8 cellular contexts compared by ENCODE assay signal in the genomic region with DNA sequence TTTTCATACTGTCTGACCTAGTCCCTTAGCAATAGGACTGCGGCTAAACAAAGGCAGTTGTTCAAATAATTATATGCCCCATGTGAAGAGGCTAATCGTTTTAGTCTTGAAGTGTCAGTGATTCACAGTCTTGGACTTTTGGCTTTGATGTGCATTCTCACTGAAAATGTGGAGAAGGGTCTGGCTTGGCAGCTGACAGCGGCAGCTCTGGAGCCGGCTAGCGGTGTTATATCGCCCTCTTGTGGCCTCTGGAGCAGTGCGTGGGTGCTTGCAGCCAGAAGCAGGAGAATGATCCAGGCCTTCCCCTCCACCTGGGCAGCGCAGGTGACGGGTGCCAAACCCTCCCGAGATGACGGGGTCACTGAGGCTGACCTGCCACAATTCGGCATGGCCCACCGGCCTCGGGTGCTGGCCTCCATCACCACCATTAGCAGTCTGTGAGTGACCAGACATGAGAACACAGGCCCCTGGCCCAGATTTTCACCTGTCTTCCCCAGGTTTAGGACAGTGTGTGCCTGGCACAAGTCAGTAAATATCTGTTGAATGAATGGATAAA.
A peak's percentile ranks its signal among the peaks of the same experiment; 100 is the strongest.
DNase-seq lines count a peak whose midpoint lies in the region; ATAC-seq and TF ChIP-seq lines count a peak whose summit lies in the region.

No MANE protein-coding gene starts in this region.

- peaks cover 12% of the 10 kb centered on the region for H3K27me3 Mint-ChIP-seq in GM23338 (ENCODE audit: insufficient read depth, low read depth, poor library complexity)

- 0 out of 2 replicates have a peak, but pooled peaks cover 7% of the 10 kb centered on the region for H3F3A ChIP-seq in GM23338 (replicated peaks; ENCODE audit: low read depth)

- H2AFZ ChIP-seq in GM23338, result no peak overlapping the region

- ATAC-seq in GM23338, result peak; percentile 91
- no peak for ATAC-seq in GM18873 (IDR thresholded peaks at IDR 0.05; ENCODE audit: low FRiP score, unreplicated experiment)

- no peaks in the 10 kb centered on the region for H3K36me3 ChIP-seq in GM23338 (ENCODE audit: insufficient read depth)

- H3K36me3 Mint-ChIP-seq in GM23338 (ENCODE audit: low read depth), result no peaks in the 10 kb centered on the region

- TF ChIP-seq CTCF in AG09319 (IDR thresholded peaks at IDR 0.05; ENCODE audit: low read depth, low read length), result peak; percentile 96
- peak; percentile 95 to 97 for TF ChIP-seq CTCF in GM23338 (conservative IDR thresholded peaks at IDR 0.05; ENCODE audit: low read depth in 2 of 2)

- no peaks in the 10 kb centered on the region for H3K9me2 ChIP-seq in GM23338 (ENCODE audit: insufficient read depth)

- H3K4me2 ChIP-seq in GM23338, result no peak overlapping the region

- DNase-seq in AG09319 (ENCODE audit: extremely low read depth, low read depth), result peak; percentile 51
- peak; percentile 87 for DNase-seq in GM23338 (ENCODE audit: low spot score)
- DNase-seq in NCI-H345 treated with DMSO at 0.1 percent for 48 hours (lab: John Stamatoyannopoulos, UW; ENCODE audit: unreplicated experiment), result peak; percentile 34
- peak; percentile 73 to 75 for DNase-seq in activated CD4-positive, alpha-beta T cell treated with anti-CD3 and anti-CD28 coated beads, Interleukin-2, amount 50 U/mL, for 4 hours
- DNase-seq in ecto neural progenitor cell (ENCODE audit: low spot score), result peak; percentile 84
- peak; percentile 83 to 84 for DNase-seq in lung microvascular endothelial cell (ENCODE audit: low read depth in 2 of 2)
- DNase-seq in stimulated activated CD4-positive, alpha-beta T cell treated with anti-CD3 and anti-CD28 coated beads, TNF-alpha, amount 100 ng/mL, for 4 hours (ENCODE audit: low read depth in 3 of 3), result peak; percentile 57 to 63 (median 59)

- H3K4me1 ChIP-seq in GM23338 (ENCODE audit: insufficient read depth), result no peaks in the 10 kb centered on the region

- no peaks in the 10 kb centered on the region for H3K9me3 Mint-ChIP-seq in GM23338

- no peaks in the 10 kb centered on the region for H3K4me1 Mint-ChIP-seq in GM23338

- no peak overlapping the region for H3K27ac Mint-ChIP-seq in GM23338

- H3K4me3 ChIP-seq in GM23338, result no peak overlapping the region

- H3K79me2 ChIP-seq in GM23338 (replicated peaks; ENCODE audit: insufficient read depth), result no peaks in the 10 kb centered on the region

- no peaks in the 10 kb centered on the region for H4K20me1 ChIP-seq in GM23338 (replicated peaks; ENCODE audit: insufficient read depth)

- no peaks in the 10 kb centered on the region for H3K27me3 ChIP-seq in GM23338 (ENCODE audit: insufficient read depth)

- H3K27ac ChIP-seq in GM23338 (ENCODE audit: low read depth), result no peak overlapping the region

- no peak overlapping the region for H3K4me3 Mint-ChIP-seq in GM23338

TF ChIP-seq in GM23338, 12 proteins besides CTCF, POLR2A, EP300 and RAD21 (continues in another document):
- TF ChIP-seq ZNF114 (CRISPR knock-in tag; IDR thresholded peaks at IDR 0.05) (no peak), EZH2 (IDR thresholded peaks at IDR 0.05; ENCODE audit: low read depth, unreplicated experiment) (no peak), ZNF331 (CRISPR knock-in tag; IDR thresholded peaks at IDR 0.05; ENCODE audit: low read depth) (no peak), CREB1 (CRISPR knock-in tag; IDR thresholded peaks at IDR 0.05; ENCODE audit: low read depth) (no peak), NANOG (IDR thresholded peaks at IDR 0.05; ENCODE audit: borderline replicate concordance) (no peak), EZH2phosphoT487 (IDR thresholded peaks at IDR 0.05; ENCODE audit: unreplicated experiment) (no peak), STAT1 (IDR thresholded peaks at IDR 0.05; ENCODE audit: unreplicated experiment) (no peak)
- TF ChIP-seq, protein P1, sequence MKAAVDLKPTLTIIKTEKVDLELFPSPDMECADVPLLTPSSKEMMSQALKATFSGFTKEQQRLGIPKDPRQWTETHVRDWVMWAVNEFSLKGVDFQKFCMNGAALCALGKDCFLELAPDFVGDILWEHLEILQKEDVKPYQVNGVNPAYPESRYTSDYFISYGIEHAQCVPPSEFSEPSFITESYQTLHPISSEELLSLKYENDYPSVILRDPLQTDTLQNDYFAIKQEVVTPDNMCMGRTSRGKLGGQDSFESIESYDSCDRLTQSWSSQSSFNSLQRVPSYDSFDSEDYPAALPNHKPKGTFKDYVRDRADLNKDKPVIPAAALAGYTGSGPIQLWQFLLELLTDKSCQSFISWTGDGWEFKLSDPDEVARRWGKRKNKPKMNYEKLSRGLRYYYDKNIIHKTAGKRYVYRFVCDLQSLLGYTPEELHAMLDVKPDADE (IDR thresholded peaks at IDR 0.05), result no peak
- TF ChIP-seq, protein P2, sequence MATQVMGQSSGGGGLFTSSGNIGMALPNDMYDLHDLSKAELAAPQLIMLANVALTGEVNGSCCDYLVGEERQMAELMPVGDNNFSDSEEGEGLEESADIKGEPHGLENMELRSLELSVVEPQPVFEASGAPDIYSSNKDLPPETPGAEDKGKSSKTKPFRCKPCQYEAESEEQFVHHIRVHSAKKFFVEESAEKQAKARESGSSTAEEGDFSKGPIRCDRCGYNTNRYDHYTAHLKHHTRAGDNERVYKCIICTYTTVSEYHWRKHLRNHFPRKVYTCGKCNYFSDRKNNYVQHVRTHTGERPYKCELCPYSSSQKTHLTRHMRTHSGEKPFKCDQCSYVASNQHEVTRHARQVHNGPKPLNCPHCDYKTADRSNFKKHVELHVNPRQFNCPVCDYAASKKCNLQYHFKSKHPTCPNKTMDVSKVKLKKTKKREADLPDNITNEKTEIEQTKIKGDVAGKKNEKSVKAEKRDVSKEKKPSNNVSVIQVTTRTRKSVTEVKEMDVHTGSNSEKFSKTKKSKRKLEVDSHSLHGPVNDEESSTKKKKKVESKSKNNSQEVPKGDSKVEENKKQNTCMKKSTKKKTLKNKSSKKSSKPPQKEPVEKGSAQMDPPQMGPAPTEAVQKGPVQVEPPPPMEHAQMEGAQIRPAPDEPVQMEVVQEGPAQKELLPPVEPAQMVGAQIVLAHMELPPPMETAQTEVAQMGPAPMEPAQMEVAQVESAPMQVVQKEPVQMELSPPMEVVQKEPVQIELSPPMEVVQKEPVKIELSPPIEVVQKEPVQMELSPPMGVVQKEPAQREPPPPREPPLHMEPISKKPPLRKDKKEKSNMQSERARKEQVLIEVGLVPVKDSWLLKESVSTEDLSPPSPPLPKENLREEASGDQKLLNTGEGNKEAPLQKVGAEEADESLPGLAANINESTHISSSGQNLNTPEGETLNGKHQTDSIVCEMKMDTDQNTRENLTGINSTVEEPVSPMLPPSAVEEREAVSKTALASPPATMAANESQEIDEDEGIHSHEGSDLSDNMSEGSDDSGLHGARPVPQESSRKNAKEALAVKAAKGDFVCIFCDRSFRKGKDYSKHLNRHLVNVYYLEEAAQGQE (IDR thresholded peaks at IDR 0.05; ENCODE audit: unreplicated experiment), result no peak

Comparison
In these comparisons a context has a peak if more than half of its experiments do, and no peak if none do; other contexts are left out.
1. DNase-seq: peak in every context shown above with its lines; median percentile 87 in GM23338; 84 in ecto neural progenitor cell; 84 in lung microvascular endothelial cell; 74 in activated CD4-positive, alpha-beta T cell treated with anti-CD3 and anti-CD28 coated beads, Interleukin-2, amount 50 U/mL, for 4 hours; 59 in stimulated activated CD4-positive, alpha-beta T cell treated with anti-CD3 and anti-CD28 coated beads, TNF-alpha, amount 100 ng/mL, for 4 hours; 51 in AG09319; 34 in NCI-H345 treated with DMSO at 0.1 percent for 48 hours.